ENCODE assay signal across 2 cellular contexts in the genomic region with DNA sequence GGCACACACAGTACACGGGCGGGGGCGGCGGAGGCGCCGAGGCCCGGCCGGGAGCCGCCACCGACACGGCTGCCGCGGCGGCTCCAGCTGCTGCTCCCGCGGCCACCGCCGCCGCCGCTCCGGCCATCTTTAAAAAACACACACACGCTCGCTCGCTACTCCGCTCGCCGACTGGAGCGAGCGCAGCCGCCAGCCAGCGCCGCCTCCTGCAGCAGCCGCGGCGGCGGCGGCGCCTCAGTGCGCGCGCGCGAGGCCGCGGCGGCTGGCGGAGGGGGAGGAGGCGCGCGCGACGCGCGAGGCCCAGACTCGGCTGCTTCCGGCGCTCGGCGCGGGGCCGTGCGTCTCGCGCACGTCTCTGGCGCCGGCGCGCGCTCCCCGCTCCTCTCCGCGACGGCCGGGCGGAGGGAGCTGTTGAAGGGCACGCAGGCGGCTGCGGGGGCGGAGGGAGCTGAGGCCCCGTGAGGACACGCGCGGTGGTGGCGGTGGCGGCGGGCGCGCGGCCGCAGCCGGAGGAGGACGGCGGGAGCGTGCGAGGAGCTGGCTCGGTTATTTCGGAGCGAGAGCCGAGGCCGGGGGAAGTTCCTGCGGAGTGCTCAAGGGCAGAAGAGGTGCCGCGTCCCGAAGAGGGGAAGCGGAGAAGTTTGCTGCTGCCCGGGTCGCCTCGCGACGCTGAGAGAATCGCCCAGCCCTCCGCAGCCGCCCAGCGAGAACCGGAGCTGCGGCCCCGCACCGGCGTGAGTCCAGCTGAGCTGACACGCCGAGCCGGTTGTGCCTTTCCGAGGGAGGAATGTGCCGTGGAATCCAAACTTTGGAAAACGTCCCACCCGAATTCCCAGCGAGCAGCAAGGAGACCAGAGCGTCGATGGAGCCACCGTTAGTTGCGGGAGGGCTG.
TF ChIP-seq lines count a peak whose summit lies in the region.

KDM7A (minus strand) TSS at position 173 of the 892 bp plus-strand sequence; CDS start at position 127, 46 bp downstream.

TF ChIP-seq in A549, 52 proteins besides CTCF, POLR2A, EP300 and RAD21:
- peak; percentile 41; the same call in 2 of the 3 replicates for TF ChIP-seq BCL3 (IDR thresholded peaks at IDR 0.05)
- TF ChIP-seq FOSB (CRISPR knock-in tag; IDR thresholded peaks at IDR 0.05): no peak
- TF ChIP-seq SMC3 (IDR thresholded peaks at IDR 0.05): peak; percentile 27; the same call in 1 of the 3 replicates
- TF ChIP-seq JUN (IDR thresholded peaks at IDR 0.05): peak in 1 of 2 experiments; percentile 58; a peak in 4 of 5 replicates
- 0 out of 2 replicates have a peak, but pooled peaks have one; percentile 16 for TF ChIP-seq HOXB5 (CRISPR knock-in tag; IDR thresholded peaks at IDR 0.05)
- peak; percentile 82; the same call in 1 of the 2 replicates for TF ChIP-seq PHF8 (IDR thresholded peaks at IDR 0.05; ENCODE audit: borderline replicate concordance, low read depth)
- TF ChIP-seq RCOR1 (IDR thresholded peaks at IDR 0.05; ENCODE audit: low read depth, low read length): no peak
- TF ChIP-seq, protein P1, sequence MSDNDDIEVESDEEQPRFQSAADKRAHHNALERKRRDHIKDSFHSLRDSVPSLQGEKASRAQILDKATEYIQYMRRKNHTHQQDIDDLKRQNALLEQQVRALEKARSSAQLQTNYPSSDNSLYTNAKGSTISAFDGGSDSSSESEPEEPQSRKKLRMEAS (IDR thresholded peaks at IDR 0.05): peak; percentile 71
- TF ChIP-seq MYC (IDR thresholded peaks at IDR 0.05; ENCODE audit: borderline replicate concordance, low read length): peak; percentile 14; the same call in 1 of the 2 replicates
- TF ChIP-seq, protein P2, sequence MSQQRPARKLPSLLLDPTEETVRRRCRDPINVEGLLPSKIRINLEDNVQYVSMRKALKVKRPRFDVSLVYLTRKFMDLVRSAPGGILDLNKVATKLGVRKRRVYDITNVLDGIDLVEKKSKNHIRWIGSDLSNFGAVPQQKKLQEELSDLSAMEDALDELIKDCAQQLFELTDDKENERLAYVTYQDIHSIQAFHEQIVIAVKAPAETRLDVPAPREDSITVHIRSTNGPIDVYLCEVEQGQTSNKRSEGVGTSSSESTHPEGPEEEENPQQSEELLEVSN (IDR thresholded peaks at IDR 0.05; ENCODE audit: borderline replicate concordance, low read depth): peak; percentile 67; the same call in 1 of the 2 replicates
- TF ChIP-seq ESRRA (IDR thresholded peaks at IDR 0.05; ENCODE audit: borderline replicate concordance, low read length): no peak
- 0 out of 2 replicates have a peak, but pooled peaks have one; percentile 27 for TF ChIP-seq NPAS2 (CRISPR knock-in tag; IDR thresholded peaks at IDR 0.05; ENCODE audit: borderline replicate concordance)

TF ChIP-seq in WTC11, 78 proteins besides CTCF, POLR2A, EP300 and RAD21:
- TF ChIP-seq USF2 (CRISPR knock-in tag; IDR thresholded peaks at IDR 0.05) (no peak), ESRRA (CRISPR knock-in tag; IDR thresholded peaks at IDR 0.05; ENCODE audit: borderline replicate concordance) (no peak), ZNF317 (CRISPR knock-in tag; IDR thresholded peaks at IDR 0.05; ENCODE audit: borderline replicate concordance, low read depth) (peak; percentile 33; the same call in 1 of the 2 replicates), PRRX2 (CRISPR knock-in tag; IDR thresholded peaks at IDR 0.05) (0 out of 2 replicates have a peak, but pooled peaks have one; percentile 38), TEAD4 (CRISPR knock-in tag; IDR thresholded peaks at IDR 0.05) (0 out of 2 replicates have a peak, but pooled peaks have one; percentile 12), ELF4 (CRISPR knock-in tag; IDR thresholded peaks at IDR 0.05; ENCODE audit: low read depth) (peak; percentile 86; the same call in 1 of the 2 replicates), ATF1 (CRISPR knock-in tag; IDR thresholded peaks at IDR 0.05) (0 out of 2 replicates have a peak, but pooled peaks have one; percentile 75), SP1 (CRISPR knock-in tag; conservative IDR thresholded peaks at IDR 0.05) (peak; percentile 57), KAT7 (CRISPR knock-in tag; IDR thresholded peaks at IDR 0.05; ENCODE audit: borderline replicate concordance) (peak; percentile 83; the same call in 1 of the 2 replicates), MLX (CRISPR knock-in tag; IDR thresholded peaks at IDR 0.05) (0 out of 2 replicates have a peak, but pooled peaks have one; percentile 37), OVOL2 (CRISPR knock-in tag; IDR thresholded peaks at IDR 0.05; ENCODE audit: borderline replicate concordance) (no peak), TP53 (CRISPR knock-in tag; IDR thresholded peaks at IDR 0.05) (no peak), GABPB1 (CRISPR knock-in tag; IDR thresholded peaks at IDR 0.05) (peak; percentile 64; the same call in 1 of the 2 replicates), ETV6 (CRISPR knock-in tag; IDR thresholded peaks at IDR 0.05) (peak; percentile 63; the same call in 1 of the 2 replicates), TEAD1 (CRISPR knock-in tag; IDR thresholded peaks at IDR 0.05) (0 out of 2 replicates have a peak, but pooled peaks have one; percentile 40), MXD4 (CRISPR knock-in tag; IDR thresholded peaks at IDR 0.05; ENCODE audit: borderline replicate concordance) (no peak), PRDM15 (CRISPR knock-in tag; IDR thresholded peaks at IDR 0.05) (no peak), CREM (CRISPR knock-in tag; IDR thresholded peaks at IDR 0.05) (peak; percentile 66), EMX1 (CRISPR knock-in tag; IDR thresholded peaks at IDR 0.05) (0 out of 2 replicates have a peak, but pooled peaks have one; percentile 23), ZNF671 (CRISPR knock-in tag; IDR thresholded peaks at IDR 0.05) (peak; percentile 57; the same call in 1 of the 2 replicates)
- TF ChIP-seq, protein P1 (CRISPR knock-in tag; IDR thresholded peaks at IDR 0.05): peak; percentile 16; the same call in 1 of the 2 replicates
- TF ChIP-seq, protein P3, sequence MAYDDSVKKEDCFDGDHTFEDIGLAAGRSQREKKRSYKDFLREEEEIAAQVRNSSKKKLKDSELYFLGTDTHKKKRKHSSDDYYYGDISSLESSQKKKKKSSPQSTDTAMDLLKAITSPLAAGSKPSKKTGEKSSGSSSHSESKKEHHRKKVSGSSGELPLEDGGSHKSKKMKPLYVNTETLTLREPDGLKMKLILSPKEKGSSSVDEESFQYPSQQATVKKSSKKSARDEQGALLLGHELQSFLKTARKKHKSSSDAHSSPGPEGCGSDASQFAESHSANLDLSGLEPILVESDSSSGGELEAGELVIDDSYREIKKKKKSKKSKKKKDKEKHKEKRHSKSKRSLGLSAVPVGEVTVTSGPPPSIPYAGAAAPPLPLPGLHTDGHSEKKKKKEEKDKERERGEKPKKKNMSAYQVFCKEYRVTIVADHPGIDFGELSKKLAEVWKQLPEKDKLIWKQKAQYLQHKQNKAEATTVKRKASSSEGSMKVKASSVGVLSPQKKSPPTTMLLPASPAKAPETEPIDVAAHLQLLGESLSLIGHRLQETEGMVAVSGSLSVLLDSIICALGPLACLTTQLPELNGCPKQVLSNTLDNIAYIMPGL (CRISPR knock-in tag; IDR thresholded peaks at IDR 0.05): peak; percentile 88; the same call in 1 of the 2 replicates
- TF ChIP-seq, protein P4, sequence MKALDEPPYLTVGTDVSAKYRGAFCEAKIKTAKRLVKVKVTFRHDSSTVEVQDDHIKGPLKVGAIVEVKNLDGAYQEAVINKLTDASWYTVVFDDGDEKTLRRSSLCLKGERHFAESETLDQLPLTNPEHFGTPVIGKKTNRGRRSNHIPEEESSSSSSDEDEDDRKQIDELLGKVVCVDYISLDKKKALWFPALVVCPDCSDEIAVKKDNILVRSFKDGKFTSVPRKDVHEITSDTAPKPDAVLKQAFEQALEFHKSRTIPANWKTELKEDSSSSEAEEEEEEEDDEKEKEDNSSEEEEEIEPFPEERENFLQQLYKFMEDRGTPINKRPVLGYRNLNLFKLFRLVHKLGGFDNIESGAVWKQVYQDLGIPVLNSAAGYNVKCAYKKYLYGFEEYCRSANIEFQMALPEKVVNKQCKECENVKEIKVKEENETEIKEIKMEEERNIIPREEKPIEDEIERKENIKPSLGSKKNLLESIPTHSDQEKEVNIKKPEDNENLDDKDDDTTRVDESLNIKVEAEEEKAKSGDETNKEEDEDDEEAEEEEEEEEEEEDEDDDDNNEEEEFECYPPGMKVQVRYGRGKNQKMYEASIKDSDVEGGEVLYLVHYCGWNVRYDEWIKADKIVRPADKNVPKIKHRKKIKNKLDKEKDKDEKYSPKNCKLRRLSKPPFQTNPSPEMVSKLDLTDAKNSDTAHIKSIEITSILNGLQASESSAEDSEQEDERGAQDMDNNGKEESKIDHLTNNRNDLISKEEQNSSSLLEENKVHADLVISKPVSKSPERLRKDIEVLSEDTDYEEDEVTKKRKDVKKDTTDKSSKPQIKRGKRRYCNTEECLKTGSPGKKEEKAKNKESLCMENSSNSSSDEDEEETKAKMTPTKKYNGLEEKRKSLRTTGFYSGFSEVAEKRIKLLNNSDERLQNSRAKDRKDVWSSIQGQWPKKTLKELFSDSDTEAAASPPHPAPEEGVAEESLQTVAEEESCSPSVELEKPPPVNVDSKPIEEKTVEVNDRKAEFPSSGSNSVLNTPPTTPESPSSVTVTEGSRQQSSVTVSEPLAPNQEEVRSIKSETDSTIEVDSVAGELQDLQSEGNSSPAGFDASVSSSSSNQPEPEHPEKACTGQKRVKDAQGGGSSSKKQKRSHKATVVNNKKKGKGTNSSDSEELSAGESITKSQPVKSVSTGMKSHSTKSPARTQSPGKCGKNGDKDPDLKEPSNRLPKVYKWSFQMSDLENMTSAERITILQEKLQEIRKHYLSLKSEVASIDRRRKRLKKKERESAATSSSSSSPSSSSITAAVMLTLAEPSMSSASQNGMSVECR (CRISPR knock-in tag; IDR thresholded peaks at IDR 0.05; ENCODE audit: borderline replicate concordance): 0 out of 2 replicates have a peak, but pooled peaks have one; percentile 53
- TF ChIP-seq, protein P5, sequence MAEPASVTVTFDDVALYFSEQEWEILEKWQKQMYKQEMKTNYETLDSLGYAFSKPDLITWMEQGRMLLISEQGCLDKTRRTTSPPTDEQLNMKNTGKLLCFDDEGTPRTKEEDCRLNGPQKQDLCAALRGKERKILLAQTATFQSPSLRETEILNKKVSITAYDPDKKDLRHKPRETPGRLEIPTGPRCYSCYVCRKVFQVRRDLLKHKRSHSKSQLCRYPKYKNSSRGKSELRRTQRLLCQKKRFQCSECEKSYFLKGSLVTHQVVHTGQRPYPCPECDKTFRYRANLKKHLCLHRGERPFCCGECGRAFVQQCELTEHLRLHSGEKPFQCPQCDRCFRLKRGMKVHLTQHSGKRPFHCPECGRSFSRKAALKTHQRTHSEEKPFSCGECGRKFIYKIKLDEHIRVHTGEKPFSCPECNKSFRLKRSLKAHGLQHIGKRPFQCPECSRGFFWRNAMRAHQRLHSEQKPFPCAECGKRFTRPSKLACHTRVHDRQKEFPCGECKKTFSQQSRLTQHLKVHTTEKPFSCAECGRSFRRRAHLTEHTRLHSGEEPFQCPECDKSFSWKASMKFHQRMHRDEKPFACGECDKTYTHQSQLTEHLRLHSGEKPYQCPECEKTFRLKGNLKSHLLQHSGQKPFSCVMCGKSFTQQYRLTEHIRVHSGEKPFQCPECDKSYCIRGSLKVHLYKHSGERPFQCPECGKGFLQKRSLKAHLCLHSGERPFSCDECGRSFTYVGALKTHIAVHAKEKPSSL (CRISPR knock-in tag; conservative IDR thresholded peaks at IDR 0.05): no peak
- TF ChIP-seq, protein P6, sequence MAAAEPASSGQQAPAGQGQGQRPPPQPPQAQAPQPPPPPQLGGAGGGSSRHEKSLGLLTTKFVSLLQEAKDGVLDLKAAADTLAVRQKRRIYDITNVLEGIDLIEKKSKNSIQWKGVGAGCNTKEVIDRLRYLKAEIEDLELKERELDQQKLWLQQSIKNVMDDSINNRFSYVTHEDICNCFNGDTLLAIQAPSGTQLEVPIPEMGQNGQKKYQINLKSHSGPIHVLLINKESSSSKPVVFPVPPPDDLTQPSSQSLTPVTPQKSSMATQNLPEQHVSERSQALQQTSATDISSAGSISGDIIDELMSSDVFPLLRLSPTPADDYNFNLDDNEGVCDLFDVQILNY (CRISPR knock-in tag; IDR thresholded peaks at IDR 0.05): peak; percentile 81
